ENCODE assay signal across 2 cellular contexts in the genomic region with DNA sequence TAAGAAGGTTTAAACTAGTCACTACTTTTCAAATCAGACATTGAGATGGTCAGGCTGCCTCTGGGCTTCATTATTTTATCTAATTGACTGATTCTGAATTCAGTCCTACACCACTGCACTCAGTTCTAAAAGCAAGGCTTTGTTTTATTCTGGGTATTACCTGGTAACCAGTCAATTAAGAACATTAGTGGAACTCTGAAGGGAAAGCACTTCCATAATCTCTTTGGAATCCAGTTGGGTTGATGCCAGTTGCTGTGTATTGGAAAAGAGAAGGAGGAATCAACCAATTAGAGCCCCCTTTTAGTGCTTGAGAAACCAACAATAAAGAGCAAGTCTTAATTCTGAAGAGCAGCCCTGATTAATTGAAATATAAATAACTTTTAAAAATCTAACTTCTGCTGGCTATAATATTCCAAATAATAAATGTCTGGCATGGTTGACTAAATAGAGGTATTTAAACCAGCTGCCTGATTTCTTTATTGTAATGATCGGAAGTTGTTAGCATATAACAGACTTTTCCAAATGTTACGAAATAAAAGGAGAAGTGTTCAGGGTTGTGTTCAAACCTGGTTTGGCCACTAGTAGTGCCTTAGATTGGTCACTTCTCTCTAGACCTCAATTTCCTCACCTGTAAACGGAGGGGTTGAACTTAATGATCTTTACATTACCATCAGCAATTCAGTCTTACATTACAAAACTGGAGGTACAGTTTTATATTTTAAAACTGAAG.
TF ChIP-seq lines count a peak whose summit lies in the region.

No MANE protein-coding gene starts in this region.

TF ChIP-seq in IMR-90, 13 proteins besides CTCF, POLR2A, EP300 and RAD21:
- TF ChIP-seq CEBPB (IDR thresholded peaks at IDR 0.05; ENCODE audit: low read depth, low read length): peak; percentile 63
- no peak for TF ChIP-seq NFE2L2 (IDR thresholded peaks at IDR 0.05; ENCODE audit: low read depth, low read length)

TF ChIP-seq in SK-N-SH, 30 proteins besides CTCF, POLR2A, EP300 and RAD21:
- TF ChIP-seq, protein P1, sequence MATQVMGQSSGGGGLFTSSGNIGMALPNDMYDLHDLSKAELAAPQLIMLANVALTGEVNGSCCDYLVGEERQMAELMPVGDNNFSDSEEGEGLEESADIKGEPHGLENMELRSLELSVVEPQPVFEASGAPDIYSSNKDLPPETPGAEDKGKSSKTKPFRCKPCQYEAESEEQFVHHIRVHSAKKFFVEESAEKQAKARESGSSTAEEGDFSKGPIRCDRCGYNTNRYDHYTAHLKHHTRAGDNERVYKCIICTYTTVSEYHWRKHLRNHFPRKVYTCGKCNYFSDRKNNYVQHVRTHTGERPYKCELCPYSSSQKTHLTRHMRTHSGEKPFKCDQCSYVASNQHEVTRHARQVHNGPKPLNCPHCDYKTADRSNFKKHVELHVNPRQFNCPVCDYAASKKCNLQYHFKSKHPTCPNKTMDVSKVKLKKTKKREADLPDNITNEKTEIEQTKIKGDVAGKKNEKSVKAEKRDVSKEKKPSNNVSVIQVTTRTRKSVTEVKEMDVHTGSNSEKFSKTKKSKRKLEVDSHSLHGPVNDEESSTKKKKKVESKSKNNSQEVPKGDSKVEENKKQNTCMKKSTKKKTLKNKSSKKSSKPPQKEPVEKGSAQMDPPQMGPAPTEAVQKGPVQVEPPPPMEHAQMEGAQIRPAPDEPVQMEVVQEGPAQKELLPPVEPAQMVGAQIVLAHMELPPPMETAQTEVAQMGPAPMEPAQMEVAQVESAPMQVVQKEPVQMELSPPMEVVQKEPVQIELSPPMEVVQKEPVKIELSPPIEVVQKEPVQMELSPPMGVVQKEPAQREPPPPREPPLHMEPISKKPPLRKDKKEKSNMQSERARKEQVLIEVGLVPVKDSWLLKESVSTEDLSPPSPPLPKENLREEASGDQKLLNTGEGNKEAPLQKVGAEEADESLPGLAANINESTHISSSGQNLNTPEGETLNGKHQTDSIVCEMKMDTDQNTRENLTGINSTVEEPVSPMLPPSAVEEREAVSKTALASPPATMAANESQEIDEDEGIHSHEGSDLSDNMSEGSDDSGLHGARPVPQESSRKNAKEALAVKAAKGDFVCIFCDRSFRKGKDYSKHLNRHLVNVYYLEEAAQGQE (IDR thresholded peaks at IDR 0.05; ENCODE audit: low read depth, low read length): no peak
- TF ChIP-seq TCF12 (IDR thresholded peaks at IDR 0.05): no peak
TF ChIP-seq in SK-N-SH: peak in this region for 0.
